16 cellular contexts compared by ENCODE assay signal in the genomic region with DNA sequence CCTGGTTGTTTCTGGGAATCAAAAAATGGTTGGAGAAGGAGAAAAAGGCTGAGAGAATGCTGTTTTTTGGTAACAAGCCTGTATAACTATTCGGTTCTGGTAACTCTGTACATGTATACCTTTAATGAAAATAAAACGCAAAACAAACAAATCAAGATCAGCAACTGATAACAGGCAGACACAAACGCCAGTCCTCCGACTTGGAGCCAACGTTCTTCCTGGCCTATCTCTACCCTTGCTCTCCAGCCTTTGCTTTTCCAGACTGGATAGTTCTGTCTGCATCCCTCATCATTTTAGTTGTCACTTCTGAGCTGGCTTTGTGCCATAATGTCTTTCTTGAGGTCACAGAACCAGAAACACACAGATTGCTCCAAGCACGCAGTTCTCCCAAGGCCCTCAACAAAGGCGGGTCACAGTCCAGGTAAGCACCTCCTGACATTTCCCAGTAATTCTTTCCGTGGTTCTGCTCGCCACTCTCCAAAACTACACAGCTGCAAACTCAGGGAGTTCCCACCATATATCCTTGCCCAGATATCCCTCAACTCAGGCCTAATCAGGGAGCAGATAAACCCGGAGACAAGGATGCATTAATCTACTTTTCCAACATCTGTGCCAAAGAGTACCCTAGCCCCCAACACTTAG. TPM values are rescaled to one million over a fixed set of nuclear protein-coding genes. Genes with fewer than 3 reads are reported as not detected.
A peak's percentile ranks its signal among the peaks of the same experiment; 100 is the strongest.
DNase-seq lines count a peak whose midpoint lies in the region; ATAC-seq and TF ChIP-seq lines count a peak whose summit lies in the region.
"Had no signal": no experiment of that assay in that cellular context is flagged by ENCODE, and none has a peak within 500 bp of the region (broad histone marks: within the 10 kb centered on the region; RNA-seq: fewer than 3 reads in every experiment).

No MANE protein-coding gene starts in this region.

- CTCF ChIA-PET in HEK293 (lab: Yijun Ruan, JAX), result no interaction called here
- CTCF ChIA-PET in PC-9 (lab: Charles Lee), result no interaction called here

- TF ChIP-seq CTCF in HEK293 (tag by site-specific recombination; IDR thresholded peaks at IDR 0.05) (no peak), PC-9 (conservative IDR thresholded peaks at IDR 0.05) (no peak)

- no peaks in the 10 kb centered on the region for H3K9me3 ChIP-seq in HEK293 (ENCODE audit: control insufficient read depth, insufficient read depth, low read depth, low read length)
- H3K9me3 ChIP-seq in PC-9 (ENCODE audit: insufficient read depth, low read depth), result no peaks in the 10 kb centered on the region

- H2AFZ ChIP-seq in PC-9, result no peak overlapping the region

- DNase-seq in NCI-H526 treated with DMSO at 0.1 percent for 48 hours (lab: John Stamatoyannopoulos, UW), result peak; percentile 34
- DNase-seq in left colon, result no peak
- DNase-seq in stimulated activated effector memory CD8-positive, alpha-beta T cell treated with anti-CD3 and anti-CD28 coated beads, Interleukin-12 subunit alpha, Interleukin-12 subunit beta, amount 100 ng/mL, for 72 hours (ENCODE audit: low spot score in 2 of 2), result no peak
- DNase-seq in AG20443 (ENCODE audit: low spot score), result no peak
- DNase-seq in kidney tubule cell (ENCODE audit: low spot score), result no peak
- DNase-seq in PC-9, result no peak
- DNase-seq: DMS 273 treated with DMSO at 0.1 percent for 48 hours, GOT3, MV-4-11, NCI-H1417 treated with DMSO at 0.1 percent for 48 hours, NCI-H2029 treated with DMSO at 0.1 percent for 48 hours, SW 1271 had no signal

- H4K20me1 ChIP-seq in PC-9 (ENCODE audit: insufficient read depth), result no peaks in the 10 kb centered on the region

- H3K27me3 ChIP-seq in PC-9 (ENCODE audit: insufficient read depth, low read depth), result no peaks in the 10 kb centered on the region
- H3K27me3 ChIP-seq: BLaER1 treated with 17β-estradiol and CSF1 and Interleukin-3, amounts not matched to agents 10 nM and 100 nM had no signal

- no peaks in the 10 kb centered on the region for H3K36me3 ChIP-seq in HEK293 (ENCODE audit: control insufficient read depth in 2 of 2, insufficient read depth in 1 of 2, low read length in 2 of 2)
- H3K36me3 ChIP-seq in PC-9 (ENCODE audit: low read depth), result no peaks in the 10 kb centered on the region

- H3K9me2 ChIP-seq in PC-9 (ENCODE audit: insufficient read depth), result no peaks in the 10 kb centered on the region

- H3K4me3 ChIP-seq in HEK293 (ENCODE audit: low read depth, low read length) (no peak overlapping the region), PC-9 (no peak overlapping the region)
- H3K4me3 ChIP-seq: BLaER1 treated with 17β-estradiol and CSF1 and Interleukin-3, amounts not matched to agents 10 nM and 100 nM had no signal

- H3K4me2 ChIP-seq in PC-9, result no peak overlapping the region
- H3K4me2 ChIP-seq: BLaER1 treated with 17β-estradiol and CSF1 and Interleukin-3, amounts not matched to agents 10 nM and 100 nM had no signal

- H3K4me3 Mint-ChIP-seq in stimulated activated effector memory CD8-positive, alpha-beta T cell treated with anti-CD3 and anti-CD28 coated beads, Interleukin-12 subunit alpha, Interleukin-12 subunit beta, amount 100 ng/mL, for 72 hours, result no peak overlapping the region
- H3K4me3 Mint-ChIP-seq: IgD-negative memory B cell had no signal

- peak; percentile 79 for ATAC-seq in left colon
- ATAC-seq in stimulated activated effector memory CD8-positive, alpha-beta T cell treated with anti-CD3 and anti-CD28 coated beads, Interleukin-12 subunit alpha, Interleukin-12 subunit beta, amount 100 ng/mL, for 72 hours, result no peak

- H3K9me3 Mint-ChIP-seq in stimulated activated effector memory CD8-positive, alpha-beta T cell treated with anti-CD3 and anti-CD28 coated beads, Interleukin-12 subunit alpha, Interleukin-12 subunit beta, amount 100 ng/mL, for 72 hours, result no peaks in the 10 kb centered on the region

- no peaks in the 10 kb centered on the region for H3K36me3 Mint-ChIP-seq in stimulated activated effector memory CD8-positive, alpha-beta T cell treated with anti-CD3 and anti-CD28 coated beads, Interleukin-12 subunit alpha, Interleukin-12 subunit beta, amount 100 ng/mL, for 72 hours

- H3K79me2 ChIP-seq in PC-9 (ENCODE audit: low read depth), result no peaks in the 10 kb centered on the region

- H3K27ac ChIP-seq in HEK293 (ENCODE audit: extremely low read depth, low read depth, low read length), result no peak overlapping the region
- H3K27ac ChIP-seq in PC-9, result no peak overlapping the region
- H3K27ac ChIP-seq: BLaER1 treated with 17β-estradiol and CSF1 and Interleukin-3, amounts not matched to agents 10 nM and 100 nM had no signal

- no TSS peak for BruUV-seq in PC-9 (replicated peaks; lab: Mats Ljungman, UMichigan)

- H3K4me1 ChIP-seq in HEK293 (ENCODE audit: control insufficient read depth, insufficient read depth, low read length) (no peaks in the 10 kb centered on the region), PC-9 (replicated peaks; ENCODE audit: insufficient read depth) (no peaks in the 10 kb centered on the region)

- intact Hi-C loops in left colon (cut with DNase I, micrococcal nuclease) (no loop called here), PC-9 (cut with micrococcal nuclease; ENCODE audit: unreplicated experiment) (no loop called here)

- peak overlapping the region; percentile 26 for H3K27ac Mint-ChIP-seq in stimulated activated effector memory CD8-positive, alpha-beta T cell treated with anti-CD3 and anti-CD28 coated beads, Interleukin-12 subunit alpha, Interleukin-12 subunit beta, amount 100 ng/mL, for 72 hours
- H3K27ac Mint-ChIP-seq: IgD-negative memory B cell had no signal

- H3K4me1 Mint-ChIP-seq in stimulated activated effector memory CD8-positive, alpha-beta T cell treated with anti-CD3 and anti-CD28 coated beads, Interleukin-12 subunit alpha, Interleukin-12 subunit beta, amount 100 ng/mL, for 72 hours, result peaks cover 9% of the 10 kb centered on the region

- H3F3A ChIP-seq in PC-9 (ENCODE audit: insufficient read depth, low read depth), result no peaks in the 10 kb centered on the region

- POLR2A ChIA-PET in HEK293 (lab: Yijun Ruan, JAX) (interaction anchor here (0.5 kb wide), 1 partner anchor 99 kb away, joined by 4 read pairs; no protein-coding TSS in a partner anchor), PC-9 (lab: Charles Lee; ENCODE audit: unreplicated experiment) (no interaction called here)

TF ChIP-seq in HEK293, 187 proteins besides CTCF, POLR2A, EP300 and RAD21:
- TF ChIP-seq ZNF837 (tag by site-specific recombination; IDR thresholded peaks at IDR 0.05), result no peak
- TF ChIP-seq, protein P1, sequence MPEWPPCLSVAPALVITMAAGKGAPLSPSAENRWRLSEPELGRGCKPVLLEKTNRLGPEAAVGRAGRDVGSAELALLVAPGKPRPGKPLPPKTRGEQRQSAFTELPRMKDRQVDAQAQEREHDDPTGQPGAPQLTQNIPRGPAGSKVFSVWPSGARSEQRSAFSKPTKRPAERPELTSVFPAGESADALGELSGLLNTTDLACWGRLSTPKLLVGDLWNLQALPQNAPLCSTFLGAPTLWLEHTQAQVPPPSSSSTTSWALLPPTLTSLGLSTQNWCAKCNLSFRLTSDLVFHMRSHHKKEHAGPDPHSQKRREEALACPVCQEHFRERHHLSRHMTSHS (tag by site-specific recombination; IDR thresholded peaks at IDR 0.05), result no peak
- TF ChIP-seq ZBTB17 (tag by site-specific recombination; IDR thresholded peaks at IDR 0.05), result peak; percentile 60

RNA-seq across cellular contexts. Expression of a gene that starts 20.2 kb away (rescaled TPM):
- total RNA-seq in left colon (1 to 10 TPM; 5.7 to 6.2 TPM), PC-9 (2021) (32.0 and 35.8 TPM in 2 replicates)

RNA-seq across cellular contexts. Expression of a gene that starts 53.5 kb away (rescaled TPM):
- under 1 TPM in 1 of 2 donors, not detected in 1; 0.78 TPM for total RNA-seq in left colon
- not detected in 2 replicates for total RNA-seq in PC-9 (2021)
- total RNA-seq: Daoy had no signal
